In genomic region chr5:26487553-26487952, GRCh38 we compare ENCODE assay signal across 20 cellular contexts.
A peak's percentile ranks its signal among the peaks of the same experiment; 100 is the strongest.
DNase-seq lines count a peak whose midpoint lies in the region; ATAC-seq and TF ChIP-seq lines count a peak whose summit lies in the region.
"Had no signal": no experiment of that assay in that cellular context is flagged by ENCODE, and none has a peak within 500 bp of the region (broad histone marks: within the 10 kb centered on the region; RNA-seq: fewer than 3 reads in every experiment).

No MANE protein-coding gene starts in this region.

- H2AFZ ChIP-seq in H9 (ENCODE audit: low read length): no peak overlapping the region
- H2AFZ ChIP-seq: GM23248 had no signal

- no peaks in the 10 kb centered on the region for H3K27me3 ChIP-seq in H9 (ENCODE audit: insufficient read depth, low read length)
- H3K27me3 ChIP-seq: BLaER1 had no signal

- no peak overlapping the region for H3K18ac ChIP-seq in H9 (ENCODE audit: insufficient read length, low read depth, low read length)

- peak; percentile 49; the same call in 2 of the 3 replicates for TF ChIP-seq CTCF in H9 (conservative IDR thresholded peaks at IDR 0.05)

- no peaks in the 10 kb centered on the region for H4K20me1 ChIP-seq in H9 (ENCODE audit: control insufficient read depth, insufficient read depth, insufficient read length)
- H4K20me1 ChIP-seq: BLaER1 had no signal

- H3K4me1 Mint-ChIP-seq in H9 (peaks cover 12 to 18% of the 10 kb centered on the region in 2 experiments), T-cell (no peaks in the 10 kb centered on the region)

- H3K4me3 ChIP-seq in iPS-18c (ENCODE audit: insufficient read depth, low read depth, low read length): 0 out of 2 replicates have a peak overlapping the region, but pooled peaks have one; percentile 16
- H3K4me3 ChIP-seq: BLaER1, GM23248 had no signal

- peak; percentile 11 for DNase-seq in DMS53 (lab: John Stamatoyannopoulos, UW)
- DNase-seq in DMS53 treated with DMSO at 0.1 percent for 48 hours (lab: John Stamatoyannopoulos, UW; ENCODE audit: unreplicated experiment): no peak
- no peak for DNase-seq in H9
- peak; percentile 21 for DNase-seq in SK-MEL-5 (ENCODE audit: low read depth, low spot score)
- no peak for DNase-seq in T-cell
- DNase-seq in NCI-H2081 treated with DMSO at 0.1 percent for 48 hours (lab: John Stamatoyannopoulos, UW): no peak
- DNase-seq: GF-D8; GM23248; KG1; NCI-H1105; NCI-H1694; NCI-H510A; NK-92 treated with Interleukin-12 subunit alpha and Interleukin-12 subunit beta, amount 100 ng/mL, for 24 hours; PC-3; SK-N-SH had no signal

- H3K27ac ChIP-seq in H9 (ENCODE audit: insufficient read length, low read depth, low read length): no peak overlapping the region
- H3K27ac ChIP-seq: 22Rv1, BLaER1, GM23248 had no signal

- CTCF ChIA-PET in T-cell (lab: Charles Lee): no interaction called here

- no peak overlapping the region for H3T11ph ChIP-seq in H9 (ENCODE audit: low read length)

- ATAC-seq in HG03175 (IDR thresholded peaks at IDR 0.05; ENCODE audit: unreplicated experiment) (no peak), T-cell (replicated peaks in 1 of 4) (no peak)
- ATAC-seq: PC-3 had no signal

- no peak overlapping the region for H2AK5ac ChIP-seq in H9 (ENCODE audit: insufficient read length, low read length)

- H3K4me3 Mint-ChIP-seq in H9 (no peak overlapping the region), T-cell (no peak overlapping the region)
- H3K4me3 Mint-ChIP-seq: T-helper 1 cell treated with Interleukin-12 subunit alpha and Interleukin-12 subunit beta and Interleukin-4 antibody, amounts not matched to agents 30 μg/mL and 1 μg/mL, for 36 hours had no signal

- H3K9me3 Mint-ChIP-seq in H9 (peaks cover 0 to 14% of the 10 kb centered on the region in 2 experiments), T-cell (peaks cover 17 to 18% (median 18%) of the 10 kb centered on the region in 3 donors)

- no peak overlapping the region for H4K91ac ChIP-seq in H9 (ENCODE audit: insufficient read length, low read depth, low read length)

- H3K9ac ChIP-seq in H9 (ENCODE audit: extremely low read depth, insufficient read length, low read length): no peak overlapping the region
- H3K9ac ChIP-seq: BLaER1, GM23248, SK-N-SH had no signal

- H2BK20ac ChIP-seq in H9 (ENCODE audit: low read depth, low read length, poor library complexity, severe bottlenecking): no peak overlapping the region

- no peak overlapping the region for H2BK15ac ChIP-seq in H9 (ENCODE audit: low read depth, low read length)

- H3K56ac ChIP-seq in H9 (ENCODE audit: insufficient read length, low read depth, low read length): no peak overlapping the region

- no peaks in the 10 kb centered on the region for H3K23me2 ChIP-seq in H9 (ENCODE audit: insufficient read length, low read depth, low read length, poor library complexity, severe bottlenecking)

- no CpG with 5 or more reads among the region's 3 CpGs for WGBS in H9 (ENCODE audit: extremely low coverage, insufficient read length, low lambda C conversion rate)

- no peak overlapping the region for H4K5ac ChIP-seq in H9 (ENCODE audit: insufficient read length, low read depth, low read length)

- H4K8ac ChIP-seq in H9 (replicated peaks; ENCODE audit: insufficient read length, low read depth, low read length): no peak overlapping the region

- H3K79me2 ChIP-seq in H9 (ENCODE audit: insufficient read depth, low read length): no peaks in the 10 kb centered on the region

- H2BK12ac ChIP-seq in H9 (ENCODE audit: insufficient read length, low read depth, low read length): no peak overlapping the region

- H3K23ac ChIP-seq in H9 (ENCODE audit: insufficient read length, low read depth, low read length): no peak overlapping the region

- H3K36me3 Mint-ChIP-seq in H9 (ENCODE audit: insufficient read depth in 1 of 3, low read depth in 3 of 3) (peaks cover 0 to 10% (median 8%) of the 10 kb centered on the region in 3 experiments; a peak in 5 of 7 replicates), T-cell (no peaks in the 10 kb centered on the region)

- in situ Hi-C loops in SK-MEL-5 (cut with HindIII; ENCODE audit: low pct_unique_long_range_greater_than_20kb, low sequenced_read_pairs): no loop called here

- H3K4me2 ChIP-seq in H9 (ENCODE audit: insufficient read depth, insufficient read length, low read length): no peak overlapping the region
- H3K4me2 ChIP-seq: BLaER1, SK-N-SH had no signal

- H3K4me1 ChIP-seq in H9 (ENCODE audit: insufficient read depth, low read length): no peaks in the 10 kb centered on the region
- H3K4me1 ChIP-seq: BLaER1 had no signal

- no peak overlapping the region for H2BK5ac ChIP-seq in H9 (ENCODE audit: insufficient read length, low read length)

- H3K9me3 ChIP-seq in H9 (ENCODE audit: control insufficient read depth, low read depth, low read length): peaks cover under 1% of the 10 kb centered on the region
- H3K9me3 ChIP-seq in iPS-18c (ENCODE audit: control insufficient read depth, insufficient read depth, low read length): no peaks in the 10 kb centered on the region
- H3K9me3 ChIP-seq: SK-N-SH had no signal

- H3K27me3 Mint-ChIP-seq in H9 (ENCODE audit: low read depth) (peaks cover 6% of the 10 kb centered on the region), T-cell (no peaks in the 10 kb centered on the region)

- H3K4ac ChIP-seq in H9 (ENCODE audit: low read depth, low read length): no peak overlapping the region

- POLR2A ChIA-PET in T-cell (lab: Charles Lee): no interaction called here

- H3K14ac ChIP-seq in H9 (ENCODE audit: insufficient read depth, low read length): no peak overlapping the region

- no peak overlapping the region for H2BK120ac ChIP-seq in H9 (ENCODE audit: low read depth, low read length, poor library complexity, severe bottlenecking)

- no peak overlapping the region for H3K27ac Mint-ChIP-seq in H9
- H3K27ac Mint-ChIP-seq in T-cell: no peak overlapping the region
- H3K27ac Mint-ChIP-seq: T-helper 1 cell treated with Interleukin-12 subunit alpha and Interleukin-12 subunit beta and Interleukin-4 antibody, amounts not matched to agents 30 μg/mL and 1 μg/mL, for 36 hours had no signal

- no peaks in the 10 kb centered on the region for H3K79me1 ChIP-seq in H9 (ENCODE audit: insufficient read depth, low read depth, low read length, poor library complexity, severe bottlenecking)

Comparison
In these comparisons a context has a peak if more than half of its experiments do, and no peak if none do; other contexts are left out.
1. DNase-seq: peak in DMS53 (single experiment) and SK-MEL-5 (single experiment); none in DMS53 treated with DMSO at 0.1 percent for 48 hours (single experiment), H9 (single experiment), T-cell (0 of 34) and NCI-H2081 treated with DMSO at 0.1 percent for 48 hours (single experiment).